8 cellular contexts compared by ENCODE assay signal in genomic region chr9:14499976-14500375, GRCh38.
"Had no signal": no experiment of that assay in that cellular context is flagged by ENCODE, and none has a peak within 500 bp of the region (broad histone marks: within the 10 kb centered on the region; RNA-seq: fewer than 3 reads in every experiment).

No MANE protein-coding gene starts in this region.

- FAIRE-seq: H54, HTR-8/SVneo had no signal

- H3K4me3 ChIP-seq: GM23248 had no signal

- H2AFZ ChIP-seq: GM23248 had no signal

- H3K27ac ChIP-seq: GM23248 had no signal

- H3K9ac ChIP-seq: GM23248 had no signal

- DNase-seq: GM23248, GOT3, H9, HCEC 1CT, HFFc6, KG1 had no signal
